Comparison of ENCODE assay signal across 18 cellular contexts in genomic region chr20:63363013-63363957, GRCh38. TPM values are rescaled to one million over a fixed set of nuclear protein-coding genes. Genes with fewer than 3 reads are reported as not detected.
DNase-seq lines count a peak whose midpoint lies in the region; ATAC-seq and TF ChIP-seq lines count a peak whose summit lies in the region.
"Had no signal": no experiment of that assay in that cellular context is flagged by ENCODE, and none has a peak within 500 bp of the region (broad histone marks: within the 10 kb centered on the region; RNA-seq: fewer than 3 reads in every experiment).

No MANE protein-coding gene starts in this region.

- H3K4me1 ChIP-seq in endodermal cell (ENCODE audit: control insufficient read depth, insufficient read depth, low read length) (no peaks in the 10 kb centered on the region), esophagus muscularis mucosa (peaks cover 5 to 13% (median 9%) of the 10 kb centered on the region in 4 donors)

- no peak overlapping the region for H3K4me3 Mint-ChIP-seq in endodermal cell
- peak overlapping the region; percentile 63 to 72 (median 67) for H3K4me3 Mint-ChIP-seq in nephron
- H3K4me3 Mint-ChIP-seq in type B pancreatic cell = peak overlapping the region; percentile 37

- WGBS in endodermal cell (ENCODE audit: insufficient coverage in 1 of 2, insufficient read length in 1 of 2), 2 experiments = 86 to 87% methylated on average over 11 to 23 of the region's 23 CpGs
- WGBS in esophagus muscularis mucosa = 73% methylated on average over 14 of the region's 23 CpGs

- no peaks in the 10 kb centered on the region for H3K36me3 ChIP-seq in endodermal cell (ENCODE audit: control insufficient read depth, insufficient read depth, low read length)
- H3K36me3 ChIP-seq in esophagus muscularis mucosa = no peaks in the 10 kb centered on the region

- H3K9me3 ChIP-seq in endodermal cell (ENCODE audit: control insufficient read depth, low read length) = no peaks in the 10 kb centered on the region
- H3K9me3 ChIP-seq in esophagus muscularis mucosa = no peaks in the 10 kb centered on the region

- H3K27me3 Mint-ChIP-seq in endodermal cell (ENCODE audit: insufficient read depth) (peaks cover 20% of the 10 kb centered on the region), nephron (ENCODE audit: low read depth) (peaks cover 42% of the 10 kb centered on the region), type B pancreatic cell (peaks cover 21% of the 10 kb centered on the region)

- peak overlapping the region; percentile 49 for H3K27ac ChIP-seq in endodermal cell (ENCODE audit: low read depth, low read length)
- no peak overlapping the region for H3K27ac ChIP-seq in esophagus muscularis mucosa (replicated peaks in 1 of 4)
- H3K27ac ChIP-seq: 22Rv1, GM23248 had no signal

- intact Hi-C loops in Right ventricle myocardium inferior (cut with DNase I) = no loop called here
- intact Hi-C loops in left cardiac atrium (cut with DNase I) = no loop called here
- intact Hi-C loops in esophagus muscularis mucosa (cut with DNase I) = no loop called here

- DNase-seq in Right ventricle myocardium inferior (ENCODE audit: missing footprints) (peak; percentile 40), left cardiac atrium (no peak), endodermal cell (no peak), type B pancreatic cell (ENCODE audit: extremely low spot score, unreplicated experiment) (no peak), esophagus muscularis mucosa (ENCODE audit: extremely low spot score) (no peak)
- DNase-seq in stimulated activated CD4-positive, alpha-beta T cell treated with anti-CD3 and anti-CD28 coated beads, Interleukin-1b, Interleukin-23, amount 100 ng/mL, for 48 hours = no peak
- DNase-seq: COR-L47, GM23248, KBM-7, NCI-H1105, NCI-H748 treated with DMSO at 0.1 percent for 48 hours had no signal

- TF ChIP-seq POLR2A in esophagus muscularis mucosa (IDR thresholded peaks at IDR 0.05; ENCODE audit: low read depth) = no peak

- peaks cover 8% of the 10 kb centered on the region for H3K4me1 Mint-ChIP-seq in endodermal cell
- peaks cover 14% of the 10 kb centered on the region for H3K4me1 Mint-ChIP-seq in nephron
- peaks cover 11% of the 10 kb centered on the region for H3K4me1 Mint-ChIP-seq in type B pancreatic cell (ENCODE audit: unreplicated experiment)

- H3K27ac Mint-ChIP-seq in endodermal cell = no peak overlapping the region
- H3K27ac Mint-ChIP-seq in nephron = peak overlapping the region; percentile 22 to 66 (median 46)
- peak overlapping the region; percentile 28 for H3K27ac Mint-ChIP-seq in type B pancreatic cell

- peaks cover 28% of the 10 kb centered on the region for H3K27me3 ChIP-seq in endodermal cell (ENCODE audit: control insufficient read depth, insufficient read depth, low read length, poor library complexity, severe bottlenecking)
- H3K27me3 ChIP-seq in esophagus muscularis mucosa = peaks cover 0 to 98% (median 24%) of the 10 kb centered on the region in 4 donors

- no peak overlapping the region for H3K4me3 ChIP-seq in endodermal cell (ENCODE audit: low read length)
- H3K4me3 ChIP-seq in esophagus muscularis mucosa = no peak overlapping the region
- H3K4me3 ChIP-seq: GM23248 had no signal

- H3K9me3 Mint-ChIP-seq in endodermal cell = no peaks in the 10 kb centered on the region
- H3K9me3 Mint-ChIP-seq in nephron = no peaks in the 10 kb centered on the region
- no peaks in the 10 kb centered on the region for H3K9me3 Mint-ChIP-seq in type B pancreatic cell

- no peak for ATAC-seq in Right ventricle myocardium inferior
- ATAC-seq in left cardiac atrium = no peak
- no peak for ATAC-seq in GM19455 (IDR thresholded peaks at IDR 0.05; ENCODE audit: unreplicated experiment)
- ATAC-seq: HCT116 had no signal

- no peak overlapping the region for H3K9ac ChIP-seq in endodermal cell (ENCODE audit: extremely low read depth, low read length, poor library complexity, severe bottlenecking)
- H3K9ac ChIP-seq: GM23248 had no signal

- no peak for TF ChIP-seq EP300 in esophagus muscularis mucosa (IDR thresholded peaks at IDR 0.05)

- TF ChIP-seq CTCF in endodermal cell (conservative IDR thresholded peaks at IDR 0.05) (no peak), nephron (IDR thresholded peaks at IDR 0.05; ENCODE audit: unreplicated experiment in 3 of 3) (no peak), type B pancreatic cell (conservative IDR thresholded peaks at IDR 0.05) (no peak), esophagus muscularis mucosa (IDR thresholded peaks at IDR 0.05) (no peak)

- no peaks in the 10 kb centered on the region for H3K36me3 Mint-ChIP-seq in endodermal cell (ENCODE audit: low read depth)
- H3K36me3 Mint-ChIP-seq in nephron (ENCODE audit: low read depth) = no peaks in the 10 kb centered on the region
- H3K36me3 Mint-ChIP-seq in type B pancreatic cell = no peaks in the 10 kb centered on the region

RNA-seq across cellular contexts. Expression of gene CHRNA4, which starts 2.1 kb away (rescaled TPM):
- total RNA-seq in Right ventricle myocardium inferior = 2.3 TPM
- total RNA-seq in left cardiac atrium = under 1 TPM; 0.06 to 0.31 TPM
- total RNA-seq in endodermal cell = under 1 TPM in 1 of 2 donors, not detected in 1; 0.46 TPM
- polyA plus RNA-seq in endodermal cell (2013, experiment 1 of 2) = 9.6 TPM
- polyA plus RNA-seq in endodermal cell (2013, experiment 2 of 2) = 5.6 TPM
- total RNA-seq in type B pancreatic cell (ENCODE audit: low replicate concordance) = 1.8 and 9.1 TPM in 2 replicates
- not detected for total RNA-seq in esophagus muscularis mucosa
- total RNA-seq: GM23248, NCI-H460, OCI-LY7 had no signal
- polyA plus RNA-seq: AG04450, GM23248 had no signal
